13 cellular contexts compared by ENCODE assay signal in the genomic region with DNA sequence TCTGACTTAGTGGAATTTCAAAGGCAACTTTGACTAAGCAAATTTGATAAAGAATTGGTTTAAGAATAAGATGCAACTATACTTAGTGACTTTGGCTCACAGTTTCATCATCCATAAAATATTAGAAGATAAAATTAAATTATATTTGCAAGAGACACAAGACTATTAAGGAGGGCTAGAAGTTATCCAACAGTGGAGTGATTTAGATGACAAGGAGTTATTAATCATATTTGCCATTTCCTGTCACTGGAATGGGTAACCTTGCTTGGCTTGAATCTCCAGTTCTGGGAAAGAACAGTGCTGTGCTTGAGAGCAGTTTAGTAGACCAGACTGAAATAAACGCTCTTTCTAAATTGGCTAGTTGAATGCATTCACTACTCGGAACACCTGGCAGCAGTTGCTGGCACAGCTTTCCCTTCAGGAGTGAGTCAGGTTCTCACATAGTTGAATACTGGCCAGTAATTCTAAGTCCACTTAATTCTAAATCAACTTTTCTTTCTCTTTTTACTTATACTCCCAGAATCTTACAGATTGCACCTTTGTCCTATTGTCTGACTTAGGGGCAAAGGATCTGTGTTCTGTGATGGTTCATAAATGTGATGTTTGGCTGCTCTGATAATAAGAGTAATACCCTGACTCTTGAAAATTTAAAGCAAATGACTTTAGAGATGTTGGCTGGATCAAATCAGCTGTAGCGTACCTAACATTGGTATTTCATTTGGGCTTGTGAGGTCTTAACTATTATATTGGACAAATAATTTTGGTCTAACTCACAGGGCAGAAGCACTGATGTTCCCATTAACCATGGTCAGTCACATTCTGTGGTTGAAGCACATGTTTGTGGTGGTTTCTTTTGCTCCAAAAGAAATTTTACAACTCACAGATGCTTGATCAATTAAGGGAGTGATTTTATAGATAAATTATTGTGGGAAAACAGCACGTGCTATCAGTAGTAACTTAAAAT. TPM values are rescaled to one million over a fixed set of nuclear protein-coding genes. Genes with fewer than 3 reads are reported as not detected.
DNase-seq lines count a peak whose midpoint lies in the region; ATAC-seq, FAIRE-seq and TF ChIP-seq lines count a peak whose summit lies in the region.
"Had no signal": no experiment of that assay in that cellular context is flagged by ENCODE, and none has a peak within 500 bp of the region (broad histone marks: within the 10 kb centered on the region; RNA-seq: fewer than 3 reads in every experiment).

No MANE protein-coding gene starts in this region.

- peaks cover 0 to 8% (median 3%) of the 10 kb centered on the region in 4 donors for H3K4me1 ChIP-seq in right lobe of liver
- H3K4me1 ChIP-seq in HepG2 (ENCODE audit: insufficient read depth, low read length) = no peaks in the 10 kb centered on the region

- H3K4me2 ChIP-seq in HepG2 (ENCODE audit: low read depth, low read length) = no peak overlapping the region
- H3K4me2 ChIP-seq: hepatocyte had no signal

- CTCF ChIA-PET in HepG2 (lab: Yijun Ruan, JAX; ENCODE audit: low intra/inter-chr PET ratio, low total read pairs) = no interaction called here

- POLR2A ChIA-PET in HepG2 (lab: Yijun Ruan, JAX) = no interaction called here

- no peak overlapping the region for H2AFZ ChIP-seq in HepG2 (ENCODE audit: low read length)
- H2AFZ ChIP-seq: hepatocyte had no signal

- no peak overlapping the region for H3K27ac Mint-ChIP-seq in stimulated activated naive CD8-positive, alpha-beta T cell treated with anti-CD3 and anti-CD28 coated beads, Interleukin-15, amount 100 ng/mL, for 72 hours

- H3K9me3 ChIP-seq in right lobe of liver (no peaks in the 10 kb centered on the region), HepG2 (ENCODE audit: low read length) (no peaks in the 10 kb centered on the region)
- H3K9me3 ChIP-seq: tibial nerve had no signal

- no peaks in the 10 kb centered on the region for H3K79me2 ChIP-seq in HepG2 (ENCODE audit: insufficient read depth, low read length)

- TF ChIP-seq RAD21 in HepG2 (CRISPR knock-in tag; IDR thresholded peaks at IDR 0.05) = no peak

- no peaks in the 10 kb centered on the region for H3K9me3 Mint-ChIP-seq in stimulated activated naive CD8-positive, alpha-beta T cell treated with anti-CD3 and anti-CD28 coated beads, Interleukin-15, amount 100 ng/mL, for 72 hours
- H3K9me3 Mint-ChIP-seq: brain; naive thymus-derived CD8-positive, alpha-beta T cell had no signal

- no peaks in the 10 kb centered on the region; the same call in 1 of the 2 replicates for H4K20me1 ChIP-seq in HepG2 (ENCODE audit: insufficient read depth, low read length)

- in situ Hi-C loops in HepG2 (cut with HindIII; ENCODE audit: extremely low pct_ligation_motif_present, low pct_unique_long_range_greater_than_20kb) = loop anchor here (10.0 kb wide), 1 partner anchor 326 kb away; no protein-coding TSS in a partner anchor
- in situ Hi-C loops in astrocyte of the cerebellum (cut with HindIII; ENCODE audit: low sequenced_read_pairs) = no loop called here

- H3K4me3 ChIP-seq in right lobe of liver (no peak overlapping the region), HepG2 (replicated peaks in 1 of 3; ENCODE audit: insufficient read depth in 1 of 3, low read depth in 2 of 3, low read length in 3 of 3) (no peak overlapping the region), astrocyte of the cerebellum (ENCODE audit: low read depth, low read length) (no peak overlapping the region)
- H3K4me3 ChIP-seq: hepatocyte, tibial nerve had no signal

- peak; percentile 80 to 99 (median 93) for ATAC-seq in right lobe of liver
- ATAC-seq in HepG2 = no peak
- no peak for ATAC-seq in stimulated activated naive CD8-positive, alpha-beta T cell treated with anti-CD3 and anti-CD28 coated beads, Interleukin-15, amount 100 ng/mL, for 72 hours
- ATAC-seq: naive thymus-derived CD8-positive, alpha-beta T cell had no signal

- 56% methylated on average over 4 of the region's 4 CpGs for WGBS in right lobe of liver (ENCODE audit: insufficient coverage, low coverage, low lambda C conversion rate, missing lambda C conversion rate)
- 95% methylated on average over 4 of the region's 4 CpGs for WGBS in HepG2 (ENCODE audit: low lambda C conversion rate)

- intact Hi-C loops in right lobe of liver (cut with DNase I) = no loop called here
- intact Hi-C loops in HepG2 (cut with micrococcal nuclease; ENCODE audit: unreplicated experiment) = no loop called here

- no peaks in the 10 kb centered on the region for H3K27me3 ChIP-seq in right lobe of liver
- H3K27me3 ChIP-seq in HepG2 (ENCODE audit: control insufficient read depth in 1 of 2, insufficient read depth in 2 of 2, low read length in 2 of 2) = no peaks in the 10 kb centered on the region
- H3K27me3 ChIP-seq: hepatocyte, tibial nerve had no signal

- no TSS peak for BruUV-seq in HepG2 (replicated peaks; lab: Mats Ljungman, UMichigan)

- no peaks in the 10 kb centered on the region for H3K27me3 Mint-ChIP-seq in stimulated activated naive CD8-positive, alpha-beta T cell treated with anti-CD3 and anti-CD28 coated beads, Interleukin-15, amount 100 ng/mL, for 72 hours
- H3K27me3 Mint-ChIP-seq: brain; naive thymus-derived CD8-positive, alpha-beta T cell had no signal

- TF ChIP-seq CTCF in right lobe of liver (IDR thresholded peaks at IDR 0.05) (no peak), HepG2 (CRISPR knock-in tag; IDR thresholded peaks at IDR 0.05) (no peak), astrocyte of the cerebellum (IDR thresholded peaks at IDR 0.05; ENCODE audit: low read depth, low read length, missing control alignments) (no peak)

- H3K36me3 ChIP-seq in right lobe of liver (peaks cover 0 to 5% (median 0%) of the 10 kb centered on the region in 4 donors), HepG2 (replicated peaks in 1 of 2; ENCODE audit: control insufficient read depth in 1 of 2, insufficient read depth in 2 of 2, low read length in 2 of 2) (peaks cover 0 to 30% of the 10 kb centered on the region in 2 experiments; a peak in 3 of 5 replicates)

- peaks cover 17% of the 10 kb centered on the region for H3K4me1 Mint-ChIP-seq in stimulated activated naive CD8-positive, alpha-beta T cell treated with anti-CD3 and anti-CD28 coated beads, Interleukin-15, amount 100 ng/mL, for 72 hours

- no peak for FAIRE-seq in HepG2 (lab: Jason Lieb, UNC)
- peak; percentile 76 for FAIRE-seq in islet of Langerhans (lab: Jason Lieb, UNC)

- TF ChIP-seq EP300 in HepG2 (IDR thresholded peaks at IDR 0.05; ENCODE audit: low read depth in 2 of 2, low read length in 2 of 2) = no peak
- TF ChIP-seq EP300 in HepG2 (CRISPR knock-in tag; IDR thresholded peaks at IDR 0.05; ENCODE audit: borderline replicate concordance) = no peak

- no peak overlapping the region for H3K27ac ChIP-seq in right lobe of liver
- H3K27ac ChIP-seq in HepG2 (ENCODE audit: extremely low read length, insufficient read depth, low read length) = no peak overlapping the region
- H3K27ac ChIP-seq: hepatocyte had no signal

- TF ChIP-seq POLR2A in right lobe of liver (IDR thresholded peaks at IDR 0.05) (no peak), HepG2 (IDR thresholded peaks at IDR 0.05; ENCODE audit: insufficient read depth in 1 of 2, low read depth in 2 of 2, low read length in 2 of 2) (no peak)

- H3K9ac ChIP-seq in HepG2 (ENCODE audit: insufficient read depth, low read depth, low read length) = no peak overlapping the region

- H3K4me3 Mint-ChIP-seq in stimulated activated naive CD8-positive, alpha-beta T cell treated with anti-CD3 and anti-CD28 coated beads, Interleukin-15, amount 100 ng/mL, for 72 hours = no peak overlapping the region
- H3K4me3 Mint-ChIP-seq: brain; naive thymus-derived CD8-positive, alpha-beta T cell had no signal

- DNase-seq in right lobe of liver (peak; percentile 56 to 75 (median 71)), HepG2 (ENCODE audit: low spot score) (no peak), astrocyte of the cerebellum (ENCODE audit: low read depth) (peak; percentile 98), NCI-H2171 (lab: John Stamatoyannopoulos, UW) (no peak)
- no peak for DNase-seq in activated naive CD4-positive, alpha-beta T cell (lab: John Stamatoyannopoulos, UW)
- no peak for DNase-seq in stimulated activated naive CD8-positive, alpha-beta T cell treated with anti-CD3 and anti-CD28 coated beads, Interleukin-15, amount 100 ng/mL, for 72 hours
- DNase-seq in activated CD4-positive, CD25-positive, alpha-beta regulatory T cell (lab: John Stamatoyannopoulos, UW) = no peak
- DNase-seq: naive thymus-derived CD8-positive, alpha-beta T cell; stimulated activated CD4-positive, alpha-beta T cell treated with anti-CD3 and anti-CD28 coated beads, Interleukin-4, amount 100 ng/mL, for 4 hours had no signal

RNA-seq across cellular contexts. Expression of a gene that starts 16.6 kb away (rescaled TPM):
- total RNA-seq in right lobe of liver (10 to 100 TPM in 5 of 6 experiments, 1 to 10 TPM in 1; 8.8 to 20.6 (median 14.6) TPM), HepG2 (2016; rRNA removed; fragmentation: Illumina TruSeq; extraction: Trizol) (7.2 and 10.2 TPM in 2 replicates)
- total RNA-seq in HepG2 (2016; cell fraction: cytosol; rRNA removed; fragmentation: Illumina TruSeq; extraction: Trizol; ENCODE audit: low read depth) = 12.9 and 15.4 TPM in 2 replicates
- total RNA-seq in HepG2 (2016; cell fraction: insoluble cytoplasmic fraction; rRNA removed; fragmentation: Illumina TruSeq; extraction: Trizol) = 7.8 and 10.2 TPM in 2 replicates
- 19.2 and 21.3 TPM in 2 replicates for total RNA-seq in HepG2 (2016; cell fraction: membrane; rRNA removed; fragmentation: Illumina TruSeq; extraction: Trizol)
- 6.7 and 7.1 TPM in 2 replicates for total RNA-seq in HepG2 (2016; cell fraction: nucleus; rRNA removed; fragmentation: Illumina TruSeq; extraction: Trizol)
- 12.2 and 16.2 TPM in 2 replicates for polyA plus RNA-seq in HepG2 (2011; rRNA removed)
- 7.0 and 11.5 TPM in 2 replicates for polyA plus RNA-seq in HepG2 (2011; cell fraction: cytosol; rRNA removed)
- polyA plus RNA-seq in HepG2 (2011; cell fraction: nucleus; rRNA removed) = 3.8 and 4.6 TPM in 2 replicates
- polyA plus RNA-seq in HepG2 (2012) = 19.8 and 24.4 TPM in 2 replicates
- 57.9 and 83.3 TPM in 2 replicates for polyA plus RNA-seq in HepG2 (2016; cell fraction: cytosol; fragmentation: Illumina TruSeq; extraction: Trizol; ENCODE audit: low read depth)
- polyA plus RNA-seq in HepG2 (2016; cell fraction: insoluble cytoplasmic fraction; fragmentation: Illumina TruSeq; extraction: Trizol; ENCODE audit: low read depth) = 38.6 and 40.4 TPM in 2 replicates
- polyA plus RNA-seq in HepG2 (2016; cell fraction: membrane; fragmentation: Illumina TruSeq; extraction: Trizol; ENCODE audit: low read depth) = 59.2 and 70.9 TPM in 2 replicates
- 21.0 and 21.1 TPM in 2 replicates for polyA plus RNA-seq in HepG2 (2016; cell fraction: nucleus; fragmentation: Illumina TruSeq; extraction: Trizol; ENCODE audit: insufficient read depth, low read depth)
- 6.0 and 10.3 TPM in 2 replicates for polyA minus RNA-seq in HepG2 (2011; rRNA and poly(A)+ RNA removed; ENCODE audit: low replicate concordance)
- polyA minus RNA-seq in HepG2 (2011; cell fraction: cytosol; rRNA and poly(A)+ RNA removed) = 9.6 and 10.9 TPM in 2 replicates
- 13.0 and 15.4 TPM in 2 replicates for polyA minus RNA-seq in HepG2 (2011; cell fraction: nucleus; rRNA and poly(A)+ RNA removed)

RNA-seq across cellular contexts. Expression of a gene that starts 49.1 kb away (rescaled TPM):
- under 1 TPM in 4 of 6 experiments, not detected in 2; 0.09 to 0.25 (median 0.18) TPM for total RNA-seq in right lobe of liver
- not detected in 2 replicates for total RNA-seq in HepG2 (2016; rRNA removed; fragmentation: Illumina TruSeq; extraction: Trizol)
- total RNA-seq in HepG2 (2016; cell fraction: cytosol; rRNA removed; fragmentation: Illumina TruSeq; extraction: Trizol; ENCODE audit: low read depth) = not detected in 2 replicates
- total RNA-seq in HepG2 (2016; cell fraction: insoluble cytoplasmic fraction; rRNA removed; fragmentation: Illumina TruSeq; extraction: Trizol) = not detected in 2 replicates
- not detected in 2 replicates for total RNA-seq in HepG2 (2016; cell fraction: membrane; rRNA removed; fragmentation: Illumina TruSeq; extraction: Trizol)
- total RNA-seq in HepG2 (2016; cell fraction: nucleus; rRNA removed; fragmentation: Illumina TruSeq; extraction: Trizol) = not detected in 2 replicates
- 0.04 and 0.08 TPM in 2 replicates for polyA plus RNA-seq in HepG2 (2011; rRNA removed)
- polyA plus RNA-seq in HepG2 (2011; cell fraction: cytosol; rRNA removed) = 0.04 and 0.05 TPM in 2 replicates
- polyA plus RNA-seq in HepG2 (2011; cell fraction: nucleus; rRNA removed) = 0.13 TPM in 1 of 2 replicates, not detected in the other
- 0.24 and 0.27 TPM in 2 replicates for polyA plus RNA-seq in HepG2 (2012)
- not detected in 2 replicates for polyA plus RNA-seq in HepG2 (2016; cell fraction: cytosol; fragmentation: Illumina TruSeq; extraction: Trizol; ENCODE audit: low read depth)
- polyA plus RNA-seq in HepG2 (2016; cell fraction: insoluble cytoplasmic fraction; fragmentation: Illumina TruSeq; extraction: Trizol; ENCODE audit: low read depth) = not detected in 2 replicates
- not detected in 2 replicates for polyA plus RNA-seq in HepG2 (2016; cell fraction: membrane; fragmentation: Illumina TruSeq; extraction: Trizol; ENCODE audit: low read depth)
- not detected in 2 replicates for polyA plus RNA-seq in HepG2 (2016; cell fraction: nucleus; fragmentation: Illumina TruSeq; extraction: Trizol; ENCODE audit: insufficient read depth, low read depth)
- not detected in 2 replicates for polyA minus RNA-seq in HepG2 (2011; rRNA and poly(A)+ RNA removed; ENCODE audit: low replicate concordance)
- not detected in 2 replicates for polyA minus RNA-seq in HepG2 (2011; cell fraction: cytosol; rRNA and poly(A)+ RNA removed)
- not detected in 2 replicates for polyA minus RNA-seq in HepG2 (2011; cell fraction: nucleus; rRNA and poly(A)+ RNA removed)
- total RNA-seq: naive thymus-derived CD8-positive, alpha-beta T cell; tibial nerve had no signal

Comparison
In these comparisons a context has a peak if more than half of its experiments do, and no peak if none do; other contexts are left out.
1. ATAC-seq: peak in right lobe of liver (4 of 4); none in HepG2 (single experiment) and stimulated activated naive CD8-positive, alpha-beta T cell treated with anti-CD3 and anti-CD28 coated beads, Interleukin-15, amount 100 ng/mL, for 72 hours (single experiment).
2. DNase-seq: peak in right lobe of liver (3 of 3) and astrocyte of the cerebellum (single experiment); none in HepG2 (single experiment), activated naive CD4-positive, alpha-beta T cell (0 of 4), stimulated activated naive CD8-positive, alpha-beta T cell treated with anti-CD3 and anti-CD28 coated beads, Interleukin-15, amount 100 ng/mL, for 72 hours (0 of 2), NCI-H2171 (single experiment) and activated CD4-positive, CD25-positive, alpha-beta regulatory T cell (0 of 4).